ENCODE assay signal across 1 cellular context in the genomic region with DNA sequence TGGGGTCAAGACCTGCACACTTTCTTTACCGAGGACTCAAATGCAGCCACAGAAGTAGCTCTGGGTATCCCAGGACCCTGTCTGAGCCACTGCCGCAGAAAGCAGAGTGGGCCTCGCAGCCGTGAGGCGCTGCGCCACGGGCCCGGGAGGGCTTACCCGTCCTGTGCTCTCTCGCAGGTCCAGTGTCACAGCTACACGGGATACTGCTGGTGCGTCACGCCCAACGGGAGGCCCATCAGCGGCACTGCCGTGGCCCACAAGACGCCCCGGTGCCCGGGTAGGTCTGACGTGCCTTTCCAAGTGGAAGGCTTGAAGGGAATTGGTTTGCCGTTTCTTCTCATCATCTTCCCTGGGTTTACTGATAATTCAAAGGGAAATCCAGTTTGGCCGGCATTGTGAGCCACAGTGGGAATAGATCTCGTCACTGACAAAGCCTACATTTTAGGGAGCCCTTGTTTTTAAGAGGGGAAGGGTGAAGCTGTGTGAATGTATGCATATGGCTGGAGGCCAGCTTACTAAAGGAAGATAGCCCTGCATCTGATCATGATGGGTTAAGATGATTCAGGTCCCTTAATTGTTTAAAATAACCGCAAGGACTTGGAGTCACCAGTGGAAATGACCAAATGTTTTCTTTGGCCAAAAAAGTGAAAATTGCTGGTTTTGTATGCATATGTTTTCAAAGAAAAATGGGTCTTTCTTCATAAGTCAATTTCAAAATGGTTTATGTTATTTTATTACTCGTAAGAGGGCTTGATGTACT.
TF ChIP-seq lines count a peak whose summit lies in the region.

No MANE protein-coding gene starts in this region.

TF ChIP-seq in endothelial cell of umbilical vein, 7 proteins besides CTCF, POLR2A, EP300 and RAD21 (continued from another document):
- TF ChIP-seq, protein P1, sequence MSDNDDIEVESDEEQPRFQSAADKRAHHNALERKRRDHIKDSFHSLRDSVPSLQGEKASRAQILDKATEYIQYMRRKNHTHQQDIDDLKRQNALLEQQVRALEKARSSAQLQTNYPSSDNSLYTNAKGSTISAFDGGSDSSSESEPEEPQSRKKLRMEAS (IDR thresholded peaks at IDR 0.05; ENCODE audit: insufficient read depth, insufficient read length), result no peak
TF ChIP-seq in endothelial cell of umbilical vein: peak in this region for 3.
